Comparison of ENCODE assay signal across 36 cellular contexts in genomic region chr5:135901633-135902032, GRCh38. TPM values are rescaled to one million over a fixed set of nuclear protein-coding genes. Genes with fewer than 3 reads are reported as not detected.
"Had no signal": no experiment of that assay in that cellular context is flagged by ENCODE, and none has a peak within 500 bp of the region (broad histone marks: within the 10 kb centered on the region; RNA-seq: fewer than 3 reads in every experiment).

No MANE protein-coding gene starts in this region.

- H3K36me3 ChIP-seq: adrenal gland, brain microvascular endothelial cell, breast epithelium had no signal

- H3K4me1 ChIP-seq: adrenal gland, body of pancreas, breast epithelium had no signal

- H3K27me3 ChIP-seq: body of pancreas, brain microvascular endothelial cell had no signal

- ATAC-seq: activated CD8-positive, alpha-beta T cell treated with anti-CD3 and anti-CD28 coated beads for 36 hours; activated naive CD4-positive, alpha-beta T cell treated with anti-CD3 and anti-CD28 coated beads, Interleukin-2, amount 50 U/mL, for 72 hours; activated T-cell treated with anti-CD3 and anti-CD28 coated beads, Interleukin-2, amount 50 U/mL, for 72 hours; activated T-helper 17 cell treated with anti-CD3 and anti-CD28 coated beads, Interleukin-2, amount 50 U/mL, for 72 hours; body of pancreas had no signal

- H3K4me3 ChIP-seq: adrenal gland, body of pancreas, breast epithelium had no signal

- H3K9me3 ChIP-seq: adrenal gland, body of pancreas, breast epithelium had no signal

- DNase-seq: activated B cell treated with CpG ODN at 0.5 μM for 24 hours; activated CD4-positive, alpha-beta memory T cell treated with anti-CD3 and anti-CD28 coated beads for 36 hours; activated CD4-positive, alpha-beta T cell treated with anti-CD3 and anti-CD28 coated beads for 4 hours; activated CD4-positive, alpha-beta T cell treated with anti-CD3 and anti-CD28 coated beads, Interleukin-2, amount 10 ng/mL, durations not matched to agents 24 days and 14 days; activated CD4-positive, alpha-beta T cell treated with anti-CD3 and anti-CD28 coated beads, Interleukin-2, amount 50 U/mL, for 1 hour; activated CD4-positive, alpha-beta T cell treated with anti-CD3 and anti-CD28 coated beads, Interleukin-2, amount 50 U/mL, for 4 hours; activated CD4-positive, CD25-positive, alpha-beta regulatory T cell treated with anti-CD3 and anti-CD28 coated beads, Interleukin-2, amount 50 U/mL, for 72 hours; activated CD8-positive, alpha-beta memory T cell treated with anti-CD3 and anti-CD28 coated beads, Interleukin-2, amount 50 U/mL, for 4 hours; activated CD8-positive, alpha-beta T cell treated with anti-CD3 and anti-CD28 coated beads for 36 hours; activated effector memory CD4-positive, alpha-beta T cell treated with anti-CD3 and anti-CD28 coated beads, Interleukin-2, amount 50 U/mL, for 16 hours; activated gamma-delta T cell treated with Interleukin-2 at 50 U/mL for 16 hours; activated naive CD4-positive, alpha-beta T cell; activated naive CD4-positive, alpha-beta T cell treated with anti-CD3 and anti-CD28 coated beads for 36 hours; activated naive CD4-positive, alpha-beta T cell treated with anti-CD3 and anti-CD28 coated beads, Interleukin-2, amount 50 U/mL, for 16 hours; activated naive CD8-positive, alpha-beta T cell treated with anti-CD3 and anti-CD28 coated beads for 36 hours; activated T-cell treated with anti-CD3 and anti-CD28 coated beads for 4 hours; activated T-cell treated with anti-CD3 and anti-CD28 coated beads, Interleukin-2, amount 50 U/mL, for 1 hour; activated T-cell treated with anti-CD3 and anti-CD28 coated beads, Interleukin-2, amount 50 U/mL, for 4 hours; activated T-cell treated with anti-CD3 and anti-CD28 coated beads, Interleukin-2, amount 50 U/mL, for 72 hours; adrenal gland; amniotic stem cell; aorta; body of pancreas; brain microvascular endothelial cell; central memory CD4-positive, alpha-beta T cell; T-helper 2 cell; T-helper 9 cell had no signal

- H3K27ac ChIP-seq: adrenal gland, body of pancreas, brain microvascular endothelial cell, breast epithelium, VCaP had no signal

RNA-seq across cellular contexts. Expression of gene IL9, which starts 6.0 kb away (rescaled TPM):
- total RNA-seq: activated B cell treated with CpG ODN at 0.5 μM for 24 hours; activated CD8-positive, alpha-beta T cell treated with anti-CD3 and anti-CD28 coated beads for 36 hours; activated naive CD4-positive, alpha-beta T cell treated with anti-CD3 and anti-CD28 coated beads for 36 hours; activated naive CD8-positive, alpha-beta T cell treated with anti-CD3 and anti-CD28 coated beads for 36 hours; adrenal gland; aorta; astrocyte; body of pancreas; breast epithelium; cardiac septum; cerebellum had no signal

RNA-seq across cellular contexts. Expression of gene LECT2, which starts 53.1 kb away (rescaled TPM):
- total RNA-seq: activated B cell treated with CpG ODN at 0.5 μM for 24 hours; activated CD4-positive, alpha-beta memory T cell treated with anti-CD3 and anti-CD28 coated beads for 36 hours; activated CD4-positive, alpha-beta T cell treated with anti-CD3 and anti-CD28 coated beads, Interleukin-2, amount 10 ng/mL, durations not matched to agents 24 days and 14 days; activated CD8-positive, alpha-beta memory T cell treated with anti-CD3 and anti-CD28 coated beads for 36 hours; activated CD8-positive, alpha-beta T cell treated with anti-CD3 and anti-CD28 coated beads for 36 hours; activated naive CD4-positive, alpha-beta T cell treated with anti-CD3 and anti-CD28 coated beads for 36 hours; activated naive CD4-positive, alpha-beta T cell treated with anti-CD3 and anti-CD28 coated beads, Interleukin-2, amount 50 U/mL, for 72 hours; activated naive CD8-positive, alpha-beta T cell treated with anti-CD3 and anti-CD28 coated beads for 36 hours; activated T-cell treated with anti-CD3 and anti-CD28 coated beads, Interleukin-2, amount 50 U/mL, for 4 hours; activated T-cell treated with anti-CD3 and anti-CD28 coated beads, Interleukin-2, amount 50 U/mL, for 72 hours; activated T-helper 1 cell treated with anti-CD3 and anti-CD28 coated beads, Interleukin-12 subunit alpha, Interleukin-12 subunit beta, Interleukin-2, Interleukin-4 antibody, amounts not matched to agents 30 ng/mL and 10 ng/mL and 1 ng/mL, durations not matched to agents 14 hours and 24 hours and 36 hours; activated T-helper 17 cell treated with anti-CD3 and anti-CD28 coated beads, Interleukin-2, amount 50 U/mL, for 72 hours; adrenal gland; aorta; astrocyte; body of pancreas; breast epithelium; cardiac septum; cerebellum had no signal
